8 cellular contexts compared by ENCODE assay signal in genomic region chr3:107855710-107856109, GRCh38.
DNase-seq lines count a peak whose midpoint lies in the region; ATAC-seq and TF ChIP-seq lines count a peak whose summit lies in the region.

No MANE protein-coding gene starts in this region.

- POLR2A ChIA-PET in CD8-positive, alpha-beta memory T cell (lab: Charles Lee): no interaction called here

- no peaks in the 10 kb centered on the region for H3K36me3 ChIP-seq in GM23338 (ENCODE audit: insufficient read depth)
- H3K36me3 ChIP-seq in CD8-positive, alpha-beta memory T cell (ENCODE audit: insufficient read depth, low read length): no peaks in the 10 kb centered on the region

- H3K4me1 Mint-ChIP-seq in GM23338: no peaks in the 10 kb centered on the region
- H3K4me1 Mint-ChIP-seq in CD8-positive, alpha-beta memory T cell: no peaks in the 10 kb centered on the region

- no peaks in the 10 kb centered on the region for H3K36me3 Mint-ChIP-seq in GM23338 (ENCODE audit: low read depth)
- H3K36me3 Mint-ChIP-seq in CD8-positive, alpha-beta memory T cell: peaks cover 0 to 7% (median 2%) of the 10 kb centered on the region in 3 donors

- intact Hi-C loops in sciatic nerve (cut with DNase I): no loop called here

- H3K9me3 Mint-ChIP-seq in GM23338: peaks cover 5% of the 10 kb centered on the region; the same call in 1 of the 3 replicates
- H3K9me3 Mint-ChIP-seq in CD8-positive, alpha-beta memory T cell: peaks cover 0 to 2% (median 0%) of the 10 kb centered on the region in 5 donors

- no peaks in the 10 kb centered on the region for H3K79me2 ChIP-seq in GM23338 (replicated peaks; ENCODE audit: insufficient read depth)

- peaks cover 13% of the 10 kb centered on the region; the same call in 1 of the 2 replicates for H3K9me2 ChIP-seq in GM23338 (ENCODE audit: insufficient read depth)

- ATAC-seq in GM23338 (peak; percentile 79), esophagus mucosa (peak; percentile 60), sciatic nerve (no peak), GM19397 (IDR thresholded peaks at IDR 0.05; ENCODE audit: unreplicated experiment) (no peak)

- no peak overlapping the region for H3K4me3 Mint-ChIP-seq in GM23338
- H3K4me3 Mint-ChIP-seq in CD8-positive, alpha-beta memory T cell: no peak overlapping the region

- TF ChIP-seq CTCF in AG10803 (conservative IDR thresholded peaks at IDR 0.05; ENCODE audit: low read length) (peak; percentile 30), GM23338 (conservative IDR thresholded peaks at IDR 0.05; ENCODE audit: low read depth in 2 of 2) (peak; percentile 24 to 49; a peak in 2 of 4 replicates)

- no peaks in the 10 kb centered on the region for H4K20me1 ChIP-seq in GM23338 (replicated peaks; ENCODE audit: insufficient read depth)

- no peaks in the 10 kb centered on the region for H3K9me3 ChIP-seq in CD8-positive, alpha-beta memory T cell (ENCODE audit: low read length)

- H3K4me1 ChIP-seq in GM23338 (ENCODE audit: insufficient read depth): no peaks in the 10 kb centered on the region
- H3K4me1 ChIP-seq in CD8-positive, alpha-beta memory T cell (ENCODE audit: insufficient read depth, low read length): no peaks in the 10 kb centered on the region

- CTCF ChIA-PET in CD8-positive, alpha-beta memory T cell (lab: Charles Lee): interaction anchor here (2.1 kb wide), 1 partner anchor 10 kb away, joined by 7 read pairs; no protein-coding TSS in a partner anchor

- no peak overlapping the region for H3K27ac Mint-ChIP-seq in GM23338
- no peak overlapping the region for H3K27ac Mint-ChIP-seq in CD8-positive, alpha-beta memory T cell

- peak; percentile 21 for DNase-seq in AG10803 (ENCODE audit: low read depth)
- peak; percentile 34 for DNase-seq in GM23338 (ENCODE audit: low spot score)
- peak; percentile 17 for DNase-seq in NCI-H82 treated with DMSO at 0.1 percent for 48 hours (lab: John Stamatoyannopoulos, UW; ENCODE audit: unreplicated experiment)
- DNase-seq in sciatic nerve (ENCODE audit: low spot score): no peak
- DNase-seq in CD8-positive, alpha-beta memory T cell: no peak
- no peak for DNase-seq in hypothalamus (lab: John Stamatoyannopoulos, UW)

- no peaks in the 10 kb centered on the region for H3F3A ChIP-seq in GM23338 (replicated peaks; ENCODE audit: low read depth)

- H3K4me3 ChIP-seq in AG10803 (ENCODE audit: low read length) (no peak overlapping the region), GM23338 (no peak overlapping the region)
- H3K4me3 ChIP-seq in CD8-positive, alpha-beta memory T cell (ENCODE audit: low read length): no peak overlapping the region

- no peak overlapping the region for H3K4me2 ChIP-seq in GM23338

- no peaks in the 10 kb centered on the region for H3K27me3 Mint-ChIP-seq in GM23338 (ENCODE audit: insufficient read depth, low read depth, poor library complexity)
- H3K27me3 Mint-ChIP-seq in CD8-positive, alpha-beta memory T cell: peaks cover 6 to 7% of the 10 kb centered on the region in 2 donors

- 0 out of 2 replicates have a peak overlapping the region, but pooled peaks have one; percentile 59 for H2AFZ ChIP-seq in GM23338

- no peak overlapping the region for H3K27ac ChIP-seq in GM23338 (ENCODE audit: low read depth)
- no peak overlapping the region for H3K27ac ChIP-seq in CD8-positive, alpha-beta memory T cell (ENCODE audit: low read depth, low read length)

- no peaks in the 10 kb centered on the region for H3K27me3 ChIP-seq in GM23338 (ENCODE audit: insufficient read depth)
- no peaks in the 10 kb centered on the region for H3K27me3 ChIP-seq in CD8-positive, alpha-beta memory T cell (ENCODE audit: insufficient read depth, low read length, poor library complexity, severe bottlenecking)

TF ChIP-seq in GM23338, 12 proteins besides CTCF, POLR2A, EP300 and RAD21 (continues in another document):
- TF ChIP-seq REST (IDR thresholded peaks at IDR 0.05; ENCODE audit: unreplicated experiment) (no peak), ZNF462 (CRISPR knock-in tag; IDR thresholded peaks at IDR 0.05) (no peak), EZH2 (IDR thresholded peaks at IDR 0.05; ENCODE audit: low read depth, unreplicated experiment) (no peak), POLR2AphosphoS5 (IDR thresholded peaks at IDR 0.05; ENCODE audit: low read depth) (no peak), CREB1 (CRISPR knock-in tag; IDR thresholded peaks at IDR 0.05; ENCODE audit: low read depth) (no peak), JUNB (IDR thresholded peaks at IDR 0.05; ENCODE audit: unreplicated experiment) (no peak), EZH2phosphoT487 (IDR thresholded peaks at IDR 0.05; ENCODE audit: unreplicated experiment) (no peak), ZNF331 (CRISPR knock-in tag; IDR thresholded peaks at IDR 0.05; ENCODE audit: low read depth) (no peak)

Comparison
In these comparisons a context has a peak if more than half of its experiments do, and no peak if none do; other contexts are left out.
1. DNase-seq: peak in AG10803 (single experiment), GM23338 (single experiment) and NCI-H82 treated with DMSO at 0.1 percent for 48 hours (single experiment); none in sciatic nerve (single experiment), CD8-positive, alpha-beta memory T cell (0 of 5) and hypothalamus (0 of 51).
2. ATAC-seq: peak in GM23338 (single experiment) and esophagus mucosa (single experiment); none in sciatic nerve (single experiment) and GM19397 (single experiment).